In the genomic region with DNA sequence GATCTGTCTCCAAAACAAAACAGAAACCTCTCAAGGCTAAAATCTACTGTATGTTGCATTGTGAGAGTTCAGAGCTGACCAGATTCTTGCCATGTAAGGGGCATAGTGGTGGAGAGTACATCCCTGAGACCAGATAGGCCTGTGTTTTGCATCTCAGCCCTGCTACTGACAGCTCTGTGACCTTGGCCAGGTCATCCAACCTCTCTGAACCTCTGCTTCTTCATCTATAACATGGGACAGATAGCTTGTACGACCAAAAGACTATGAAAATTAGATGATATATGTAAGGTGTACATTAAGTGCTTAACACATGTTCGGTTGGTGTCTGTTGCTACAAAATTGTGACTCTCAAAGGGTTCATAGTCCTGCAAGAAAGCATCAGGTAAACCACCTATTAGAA, we compare ENCODE assay signal across 21 cellular contexts. TPM values are rescaled to one million over a fixed set of nuclear protein-coding genes. Genes with fewer than 3 reads are reported as not detected.
DNase-seq lines count a peak whose midpoint lies in the region; ATAC-seq, FAIRE-seq and TF ChIP-seq lines count a peak whose summit lies in the region.
"Had no signal": no experiment of that assay in that cellular context is flagged by ENCODE, and none has a peak within 500 bp of the region (broad histone marks: within the 10 kb centered on the region; RNA-seq: fewer than 3 reads in every experiment).

No MANE protein-coding gene starts in this region.

- CTCF ChIA-PET in GM12878 (lab: Yijun Ruan, JAX): interaction anchor here (0.5 to 7.2 kb wide), 9 partner anchors 9 to 134 kb away, joined by 3 to 78 read pairs (median 4); no protein-coding TSS in a partner anchor

- peaks cover 23% of the 10 kb centered on the region for H3K4me1 ChIP-seq in GM12878 (ENCODE audit: control insufficient read depth, insufficient read depth, low read length)
- peaks cover 51% of the 10 kb centered on the region for H3K4me1 ChIP-seq in stomach smooth muscle (ENCODE audit: control insufficient read depth, insufficient read depth, low read length)

- ATAC-seq in activated T-cell treated with anti-CD3 and anti-CD28 coated beads, Interleukin-2, amount 50 U/mL, for 72 hours (replicated peaks in 1 of 2): no peak
- ATAC-seq in GM12878: peak; percentile 58
- ATAC-seq: K562 had no signal

- no peak for FAIRE-seq in GM12878 (lab: Jason Lieb, UNC)
- FAIRE-seq: K562 had no signal

- DNase-seq in activated T-cell treated with anti-CD3 and anti-CD28 coated beads, Interleukin-2, amount 50 U/mL, for 24 hours: peak; percentile 23
- DNase-seq in activated T-cell treated with anti-CD3 and anti-CD28 coated beads, Interleukin-2, amount 50 U/mL, for 72 hours: no peak
- no peak for DNase-seq in GM12878 (ENCODE audit: low read depth, low spot score)
- peak; percentile 24 for DNase-seq in mesenteric fat pad (ENCODE audit: low spot score)
- no peak for DNase-seq in COR-L47 (lab: John Stamatoyannopoulos, UW)
- no peak for DNase-seq in NCI-H524 treated with DMSO at 0.1 percent for 48 hours (lab: John Stamatoyannopoulos, UW)
- DNase-seq in HuH-7 (ENCODE audit: low spot score): no peak
- DNase-seq: BE2C; Calu3; CD4-positive, alpha-beta T cell; DMS53; MV-4-11; NCI-H1417; NCI-H1930; NCI-H69; NK-92 treated with Interleukin-12 subunit alpha and Interleukin-12 subunit beta, amount 100 ng/mL, for 24 hours; OCI-M1 had no signal

- H3K4me3 ChIP-seq in GM12878: no peak overlapping the region
- H3K4me3 ChIP-seq in stomach smooth muscle (ENCODE audit: low read length in 2 of 2): no peak overlapping the region
- H3K4me3 ChIP-seq: HAP-1, K562 had no signal

- H3K9me3 Mint-ChIP-seq in activated T-cell treated with anti-CD3 and anti-CD28 coated beads, Interleukin-2, amount 50 U/mL, for 24 hours: peaks cover 3% of the 10 kb centered on the region
- H3K9me3 Mint-ChIP-seq in activated T-cell treated with anti-CD3 and anti-CD28 coated beads, Interleukin-2, amount 50 U/mL, for 72 hours: no peaks in the 10 kb centered on the region
- H3K9me3 Mint-ChIP-seq: CD4-positive, alpha-beta T cell had no signal

- no peak overlapping the region for H2AFZ ChIP-seq in GM12878 (ENCODE audit: control insufficient read depth, low read depth, low read length)

- POLR2A ChIA-PET in GM12878 (lab: Charles Lee): interaction anchor here (0.6 to 3.0 kb wide), 13 partner anchors 9 to 129 kb away, joined by 3 to 12 read pairs (median 4); no protein-coding TSS in a partner anchor

- SMC1A ChIA-PET in GM12878 (lab: Charles Lee; ENCODE audit: uncharacterized antibody, unreplicated experiment): interaction anchor here (1.0 to 6.7 kb wide), 17 partner anchors 9 to 297 kb away, joined by 3 to 117 read pairs (median 7); a partner anchor contains a TSS

- no peak overlapping the region for H3K27ac Mint-ChIP-seq in activated T-cell treated with anti-CD3 and anti-CD28 coated beads, Interleukin-2, amount 50 U/mL, for 24 hours
- H3K27ac Mint-ChIP-seq in activated T-cell treated with anti-CD3 and anti-CD28 coated beads, Interleukin-2, amount 50 U/mL, for 72 hours: no peak overlapping the region
- H3K27ac Mint-ChIP-seq: CD4-positive, alpha-beta T cell had no signal

- no peak for TF ChIP-seq RAD21 in GM12878 (IDR thresholded peaks at IDR 0.05; ENCODE audit: insufficient read depth, low read depth, low read length)

- peaks cover 41% of the 10 kb centered on the region for H3K4me1 Mint-ChIP-seq in activated T-cell treated with anti-CD3 and anti-CD28 coated beads, Interleukin-2, amount 50 U/mL, for 24 hours (ENCODE audit: low read depth)
- H3K4me1 Mint-ChIP-seq in activated T-cell treated with anti-CD3 and anti-CD28 coated beads, Interleukin-2, amount 50 U/mL, for 72 hours (ENCODE audit: low read depth): peaks cover 51% of the 10 kb centered on the region

- no peak for TF ChIP-seq POLR2A in GM12878 (IDR thresholded peaks at IDR 0.05; ENCODE audit: low read depth, low read length)

- H3K4me3 Mint-ChIP-seq in activated T-cell treated with anti-CD3 and anti-CD28 coated beads, Interleukin-2, amount 50 U/mL, for 24 hours: no peak overlapping the region
- H3K4me3 Mint-ChIP-seq in activated T-cell treated with anti-CD3 and anti-CD28 coated beads, Interleukin-2, amount 50 U/mL, for 72 hours: no peak overlapping the region
- H3K4me3 Mint-ChIP-seq: CD4-positive, alpha-beta T cell had no signal

- WGBS in GM12878 (ENCODE audit: insufficient coverage, insufficient replicate concordance, low lambda C conversion rate, missing lambda C conversion rate): 69% methylated on average over 2 of the region's 2 CpGs

- H4K20me1 ChIP-seq in GM12878 (ENCODE audit: control insufficient read depth, insufficient read depth): 0 out of 2 replicates have a peak, but pooled peaks cover under 1% of the 10 kb centered on the region

- no TSS peak for BruUV-seq in GM12878 (replicated peaks; lab: Mats Ljungman, UMichigan)

- H3K79me2 ChIP-seq in GM12878 (ENCODE audit: control insufficient read depth, insufficient read depth, low read length): no peaks in the 10 kb centered on the region

- TF ChIP-seq EP300 in GM12878 (IDR thresholded peaks at IDR 0.05; ENCODE audit: borderline replicate concordance in 1 of 2, control insufficient read depth in 1 of 2, low read depth in 2 of 2, low read length in 2 of 2): no peak

- H3K27me3 Mint-ChIP-seq in activated T-cell treated with anti-CD3 and anti-CD28 coated beads, Interleukin-2, amount 50 U/mL, for 24 hours: peaks cover 52% of the 10 kb centered on the region
- H3K27me3 Mint-ChIP-seq in activated T-cell treated with anti-CD3 and anti-CD28 coated beads, Interleukin-2, amount 50 U/mL, for 72 hours (ENCODE audit: low read depth): peaks cover 51% of the 10 kb centered on the region

- H3K36me3 Mint-ChIP-seq in activated T-cell treated with anti-CD3 and anti-CD28 coated beads, Interleukin-2, amount 50 U/mL, for 24 hours (ENCODE audit: low read depth): peaks cover 2% of the 10 kb centered on the region
- no peaks in the 10 kb centered on the region for H3K36me3 Mint-ChIP-seq in activated T-cell treated with anti-CD3 and anti-CD28 coated beads, Interleukin-2, amount 50 U/mL, for 72 hours (ENCODE audit: insufficient read depth in 2 of 2)

- H3K9ac ChIP-seq in GM12878 (ENCODE audit: control insufficient read depth, insufficient read depth, low read length) (no peak overlapping the region), stomach smooth muscle (ENCODE audit: low read length in 2 of 2) (peak overlapping the region in 1 of 2 donors; percentile 13)

- RAD21 ChIA-PET in GM12878 (lab: Charles Lee; ENCODE audit: unreplicated experiment): interaction anchor here (0.8 to 9.2 kb wide), 12 partner anchors 9 to 132 kb away, joined by 3 to 84 read pairs (median 5); a partner anchor contains a TSS

- no peak overlapping the region for H3K27ac ChIP-seq in GM12878 (ENCODE audit: control insufficient read depth, insufficient read depth)
- peak overlapping the region; percentile 69 for H3K27ac ChIP-seq in stomach smooth muscle (ENCODE audit: low read length)
- H3K27ac ChIP-seq: 22Rv1 had no signal

- no peak for TF ChIP-seq CTCF in GM12878 (IDR thresholded peaks at IDR 0.05 in 2 of 3, conservative IDR thresholded peaks at IDR 0.05 in 1 of 3; ENCODE audit: control insufficient read depth in 2 of 3, extremely low read depth in 1 of 3, insufficient read depth in 1 of 3, low read depth in 3 of 3, low read length in 3 of 3)

- H3K36me3 ChIP-seq in GM12878 (ENCODE audit: control insufficient read depth in 2 of 2, insufficient read depth in 2 of 2, low read length in 1 of 2) (no peaks in the 10 kb centered on the region), stomach smooth muscle (ENCODE audit: control insufficient read depth in 2 of 2, insufficient read depth in 2 of 2, low read length in 2 of 2) (no peaks in the 10 kb centered on the region)
- H3K36me3 ChIP-seq: BE2C, HAP-1 had no signal

- intact Hi-C loops in GM12878 (cut with micrococcal nuclease; ENCODE audit: unreplicated experiment): loop anchor here (5.0 kb wide), 4 partner anchors 49 to 261 kb away; no protein-coding TSS in a partner anchor

- H3K9me3 ChIP-seq in GM12878 (replicated peaks; ENCODE audit: control insufficient read depth, insufficient read depth, low read length): no peaks in the 10 kb centered on the region; the same call in 2 of the 3 replicates
- H3K9me3 ChIP-seq in stomach smooth muscle (ENCODE audit: control insufficient read depth in 2 of 2, low read length in 2 of 2): no peaks in the 10 kb centered on the region
- H3K9me3 ChIP-seq: BE2C, HAP-1 had no signal

- no peak overlapping the region for H3K4me2 ChIP-seq in GM12878 (ENCODE audit: control insufficient read depth, insufficient read depth)

- in situ Hi-C loops in GM12878 (cut with MboI): no loop called here

- H3K27me3 ChIP-seq in GM12878 (replicated peaks in 1 of 2; ENCODE audit: control insufficient read depth in 2 of 2, insufficient read depth in 2 of 2, low read length in 1 of 2): no peaks in the 10 kb centered on the region; a peak in 1 of 4 replicates
- H3K27me3 ChIP-seq in stomach smooth muscle (ENCODE audit: control insufficient read depth in 1 of 2, insufficient read depth in 2 of 2, low read length in 2 of 2): no peaks in the 10 kb centered on the region
- H3K27me3 ChIP-seq: BE2C had no signal

TF ChIP-seq in GM12878, 131 proteins besides CTCF, POLR2A, EP300 and RAD21 (continues in another document):
- no peak for TF ChIP-seq BHLHE40 (IDR thresholded peaks at IDR 0.05; ENCODE audit: borderline replicate concordance in 1 of 2, low read depth in 2 of 2, low read length in 1 of 2)
- TF ChIP-seq HDAC2 (IDR thresholded peaks at IDR 0.05): no peak

RNA-seq across cellular contexts. Expression of a gene that starts 22.9 kb away (rescaled TPM):
- total RNA-seq in activated T-cell treated with anti-CD3 and anti-CD28 coated beads, Interleukin-2, amount 50 U/mL, for 72 hours: under 1 TPM; 0.86 to 0.94 TPM
- 14.8 and 17.0 TPM in 2 replicates for total RNA-seq in GM12878 (2013; cell fraction: nucleolus; rRNA removed)
- 0.98 and 1.1 TPM in 2 replicates for total RNA-seq in GM12878 (2014; rRNA removed)
- total RNA-seq in GM12878 (2014; rRNA removed; fragmentation: Illumina TruSeq; extraction: Trizol): 0.46 and 0.49 TPM in 2 replicates
- total RNA-seq in GM12878 (2021): 1.5 and 1.9 TPM in 2 replicates
- polyA plus RNA-seq in GM12878 (2011; ENCODE audit: low read depth): 0.07 TPM
- 2.4 TPM in 2 replicates for polyA plus RNA-seq in GM12878 (2011; rRNA removed)
- polyA plus RNA-seq in GM12878 (2011; cell fraction: cytosol; rRNA removed): 3.5 and 4.6 TPM in 2 replicates
- 5.2 and 7.3 TPM in 2 replicates for polyA plus RNA-seq in GM12878 (2011; cell fraction: nucleus; rRNA removed)
- 0.22 and 0.23 TPM in 2 replicates for polyA plus RNA-seq in GM12878 (2012)
- 0.43 and 0.52 TPM in 2 replicates for polyA plus RNA-seq in GM12878 (2014; fragmentation: Illumina TruSeq; extraction: Trizol)
- polyA plus RNA-seq in GM12878 (2014; fragmentation: Nextera tagmentation; extraction: Ambion mirVana): under 1 TPM; 0.10 to 0.13 TPM
- polyA plus RNA-seq in GM12878 (2014; rRNA removed): 1.1 and 1.2 TPM in 2 replicates
- polyA plus RNA-seq in GM12878 (2016; fragmentation: Nextera tagmentation; extraction: Ambion mirVana): under 1 TPM; 0.05 to 0.20 TPM
- polyA minus RNA-seq in GM12878 (2011; rRNA and poly(A)+ RNA removed): 3.9 and 7.7 TPM in 2 replicates
- polyA minus RNA-seq in GM12878 (2011; cell fraction: cytosol; rRNA and poly(A)+ RNA removed): 4.4 and 4.5 TPM in 2 replicates
- 3.4 and 7.2 TPM in 2 replicates for polyA minus RNA-seq in GM12878 (2011; cell fraction: nucleus; rRNA and poly(A)+ RNA removed)
- total RNA-seq in mesenteric fat pad: 12.1 TPM

Comparison
In these comparisons a context has a peak if more than half of its experiments do, and no peak if none do; other contexts are left out.
1. DNase-seq: peak in activated T-cell treated with anti-CD3 and anti-CD28 coated beads, Interleukin-2, amount 50 U/mL, for 24 hours (single experiment) and mesenteric fat pad (single experiment); none in activated T-cell treated with anti-CD3 and anti-CD28 coated beads, Interleukin-2, amount 50 U/mL, for 72 hours (0 of 2), GM12878 (single experiment), COR-L47 (single experiment), NCI-H524 treated with DMSO at 0.1 percent for 48 hours (single experiment) and HuH-7 (single experiment).